In genomic region chr13:51255556-51255955, GRCh38 we compare ENCODE assay signal across 27 cellular contexts. TPM values are rescaled to one million over a fixed set of nuclear protein-coding genes. Genes with fewer than 3 reads are reported as not detected.
DNase-seq lines count a peak whose midpoint lies in the region; ATAC-seq and TF ChIP-seq lines count a peak whose summit lies in the region.
"Had no signal": no experiment of that assay in that cellular context is flagged by ENCODE, and none has a peak within 500 bp of the region (broad histone marks: within the 10 kb centered on the region; RNA-seq: fewer than 3 reads in every experiment).

No MANE protein-coding gene starts in this region.

- ATAC-seq in GM23338 = peak; percentile 86
- ATAC-seq: CD8-positive, alpha-beta T cell had no signal

- DNase-seq in NCI-H1417 (lab: John Stamatoyannopoulos, UW) (peak in 2 of 3 experiments; percentile 25 to 58), NCI-H1417 treated with DMSO at 0.1 percent for 48 hours (lab: John Stamatoyannopoulos, UW) (no peak), GM23338 (ENCODE audit: low spot score) (peak; percentile 44), NCI-H69 (lab: John Stamatoyannopoulos, UW) (peak; percentile 64), endodermal cell (peak; percentile 66), smooth muscle cell (lab: John Stamatoyannopoulos, UW; ENCODE audit: unreplicated experiment) (no peak), DMS 273 (lab: John Stamatoyannopoulos, UW; ENCODE audit: unreplicated experiment) (no peak)
- DNase-seq in stimulated activated CD8-positive, alpha-beta memory T cell treated with anti-CD3 and anti-CD28 coated beads, Interleukin-4, amount 100 ng/mL, for 48 hours = no peak
- DNase-seq: Caco-2; CD8-positive, alpha-beta T cell; DMS 273 treated with DMSO at 0.1 percent for 48 hours; DMS79; EL; GF-D8; MM.1S; NCI-H1930; NCI-H2107; NCI-H524 treated with DMSO at 0.1 percent for 48 hours; NCI-H82; RPMI8226; SHP77 had no signal

- H3K4me1 ChIP-seq in GM23338 (ENCODE audit: insufficient read depth) (peaks cover 35% of the 10 kb centered on the region), endodermal cell (ENCODE audit: control insufficient read depth, insufficient read depth, low read length) (peaks cover 16% of the 10 kb centered on the region), smooth muscle cell (ENCODE audit: low read depth) (peaks cover 9% of the 10 kb centered on the region)
- H3K4me1 ChIP-seq: Caco-2 had no signal

- H4K20me1 ChIP-seq in GM23338 (replicated peaks; ENCODE audit: insufficient read depth) (peaks cover 46% of the 10 kb centered on the region), smooth muscle cell (ENCODE audit: low read depth) (no peaks in the 10 kb centered on the region)

- H3K4me2 ChIP-seq in GM23338 (peak overlapping the region; percentile 21; the same call in 1 of the 2 replicates), smooth muscle cell (no peak overlapping the region)
- H3K4me2 ChIP-seq: KMS-11 had no signal

- H3K27me3 ChIP-seq in GM23338 (ENCODE audit: insufficient read depth) (no peaks in the 10 kb centered on the region), endodermal cell (ENCODE audit: control insufficient read depth, insufficient read depth, low read length, poor library complexity, severe bottlenecking) (no peaks in the 10 kb centered on the region), smooth muscle cell (ENCODE audit: low read depth) (no peaks in the 10 kb centered on the region)

- peaks cover 5% of the 10 kb centered on the region for H3K27me3 Mint-ChIP-seq in GM23338 (ENCODE audit: insufficient read depth, low read depth, poor library complexity)
- no peaks in the 10 kb centered on the region for H3K27me3 Mint-ChIP-seq in endodermal cell (ENCODE audit: insufficient read depth)

- H3K9me3 Mint-ChIP-seq in GM23338 (no peaks in the 10 kb centered on the region), endodermal cell (no peaks in the 10 kb centered on the region)
- H3K9me3 Mint-ChIP-seq: CD8-positive, alpha-beta T cell had no signal

- 44% methylated on average over 1 of the region's 1 CpG; no CpG with 5 or more reads in 1 of the 2 experiments for WGBS in endodermal cell (ENCODE audit: insufficient coverage in 1 of 2, insufficient read length in 1 of 2), 2 experiments
- WGBS in smooth muscle cell (ENCODE audit: low lambda C conversion rate) = 95% methylated on average over 1 of the region's 1 CpG

- H3K36me3 Mint-ChIP-seq in GM23338 (ENCODE audit: low read depth) = peaks cover 79% of the 10 kb centered on the region
- H3K36me3 Mint-ChIP-seq in endodermal cell (ENCODE audit: low read depth) = peaks cover 82% of the 10 kb centered on the region
- H3K36me3 Mint-ChIP-seq: CD8-positive, alpha-beta T cell had no signal

- H3F3A ChIP-seq in GM23338 (replicated peaks; ENCODE audit: low read depth) (peaks cover 8% of the 10 kb centered on the region; the same call in 1 of the 2 replicates), smooth muscle cell (ENCODE audit: low read depth) (no peaks in the 10 kb centered on the region)

- H3K9me2 ChIP-seq in GM23338 (ENCODE audit: insufficient read depth) = peaks cover 5% of the 10 kb centered on the region; the same call in 1 of the 2 replicates

- H3K4me3 ChIP-seq in GM23338 (no peak overlapping the region), endodermal cell (ENCODE audit: low read length) (peak overlapping the region; percentile 27), smooth muscle cell (no peak overlapping the region)
- H3K4me3 ChIP-seq: HAP-1 had no signal

- H3K4me1 Mint-ChIP-seq in GM23338 = peaks cover 76% of the 10 kb centered on the region
- H3K4me1 Mint-ChIP-seq in endodermal cell = peaks cover 57% of the 10 kb centered on the region

- no peak overlapping the region for H2AFZ ChIP-seq in GM23338
- H2AFZ ChIP-seq in smooth muscle cell (ENCODE audit: low read depth) = no peak overlapping the region

- no peak overlapping the region for H3K9ac ChIP-seq in endodermal cell (ENCODE audit: extremely low read depth, low read length, poor library complexity, severe bottlenecking)
- no peak overlapping the region for H3K9ac ChIP-seq in smooth muscle cell (ENCODE audit: low read depth)
- H3K9ac ChIP-seq: KMS-11 had no signal

- H3K9me3 ChIP-seq in endodermal cell (ENCODE audit: control insufficient read depth, low read length) (no peaks in the 10 kb centered on the region), smooth muscle cell (replicated peaks; ENCODE audit: low read depth) (no peaks in the 10 kb centered on the region)
- H3K9me3 ChIP-seq: Caco-2, HAP-1 had no signal

- H3K27ac ChIP-seq in GM23338 (ENCODE audit: low read depth) = peak overlapping the region; percentile 22; the same call in 1 of the 2 replicates
- H3K27ac ChIP-seq in endodermal cell (ENCODE audit: low read depth, low read length) = no peak overlapping the region
- H3K27ac ChIP-seq in smooth muscle cell (ENCODE audit: low read depth) = no peak overlapping the region
- H3K27ac ChIP-seq: 22Rv1, C4-2B, KMS-11 had no signal

- H3K79me2 ChIP-seq in GM23338 (replicated peaks; ENCODE audit: insufficient read depth) (peaks cover 84% of the 10 kb centered on the region), smooth muscle cell (ENCODE audit: low read depth) (no peaks in the 10 kb centered on the region)

- H3K36me3 ChIP-seq in GM23338 (ENCODE audit: insufficient read depth) (peaks cover 52% of the 10 kb centered on the region), endodermal cell (ENCODE audit: control insufficient read depth, insufficient read depth, low read length) (peaks cover 84% of the 10 kb centered on the region), smooth muscle cell (ENCODE audit: low read depth) (no peaks in the 10 kb centered on the region)

- H3K4me3 Mint-ChIP-seq in GM23338 (no peak overlapping the region), endodermal cell (no peak overlapping the region)
- H3K4me3 Mint-ChIP-seq: B cell; CD8-positive, alpha-beta T cell; IgD-negative memory B cell had no signal

- peak overlapping the region; percentile 90 for H3K27ac Mint-ChIP-seq in GM23338
- no peak overlapping the region for H3K27ac Mint-ChIP-seq in endodermal cell
- H3K27ac Mint-ChIP-seq: B cell; CD8-positive, alpha-beta T cell; IgD-negative memory B cell had no signal

- TF ChIP-seq CTCF in GM23338 (conservative IDR thresholded peaks at IDR 0.05; ENCODE audit: low read depth in 2 of 2) = no peak
- TF ChIP-seq CTCF in endodermal cell (conservative IDR thresholded peaks at IDR 0.05) = no peak
- TF ChIP-seq CTCF in smooth muscle cell (IDR thresholded peaks at IDR 0.05; ENCODE audit: borderline replicate concordance, insufficient read depth, poor library complexity, severe bottlenecking) = no peak

TF ChIP-seq in GM23338, 12 proteins besides CTCF, POLR2A, EP300 and RAD21 (continues in another document):
- no peak for TF ChIP-seq ZNF114 (CRISPR knock-in tag; IDR thresholded peaks at IDR 0.05)
- no peak for TF ChIP-seq ETS1 (IDR thresholded peaks at IDR 0.05)

RNA-seq across cellular contexts. Expression of gene FAM124A, which starts 33.4 kb away (rescaled TPM):
- 84.1 and 109 TPM in 2 replicates for total RNA-seq in GM23338 (2014; rRNA removed; shearing (Covaris generic))
- polyA plus RNA-seq in GM23338 (2016; fragmentation: Nextera tagmentation; extraction: Ambion mirVana) (35.9 and 37.7 TPM in 2 replicates), smooth muscle cell (0.06 and 0.18 TPM in 2 replicates)
- total RNA-seq in endodermal cell (10 to 100 TPM; 49.7 to 56.6 TPM), smooth muscle cell (not detected in 2 replicates)
- polyA plus RNA-seq in endodermal cell (2013, experiment 1 of 2) = 9.0 TPM
- 7.9 TPM for polyA plus RNA-seq in endodermal cell (2013, experiment 2 of 2)
- polyA plus RNA-seq: IgD-negative memory B cell had no signal

Comparison
In these comparisons a context has a peak if more than half of its experiments do, and no peak if none do; other contexts are left out.
1. DNase-seq: peak in NCI-H1417 (2 of 3), GM23338 (single experiment), NCI-H69 (single experiment) and endodermal cell (single experiment); none in NCI-H1417 treated with DMSO at 0.1 percent for 48 hours (single experiment), smooth muscle cell (single experiment), DMS 273 (single experiment) and stimulated activated CD8-positive, alpha-beta memory T cell treated with anti-CD3 and anti-CD28 coated beads, Interleukin-4, amount 100 ng/mL, for 48 hours (single experiment).
2. RNA of gene FAM124A, which starts 33.4 kb away (total RNA-seq): 84.1 to 109 TPM in GM23338 and 49.7 to 56.6 TPM in endodermal cell; not detected in smooth muscle cell; every median in the first group is over 10 times any median in the second.